Comparison of ENCODE assay signal across 9 cellular contexts in genomic region chrX:152635941-152636340, GRCh38. TPM values are rescaled to one million over a fixed set of nuclear protein-coding genes. Genes with fewer than 3 reads are reported as not detected.
DNase-seq lines count a peak whose midpoint lies in the region; ATAC-seq and TF ChIP-seq lines count a peak whose summit lies in the region.
"Had no signal": no experiment of that assay in that cellular context is flagged by ENCODE, and none has a peak within 500 bp of the region (broad histone marks: within the 10 kb centered on the region; RNA-seq: fewer than 3 reads in every experiment).

No MANE protein-coding gene starts in this region.

- H3K4me1 ChIP-seq in KMS-11 (ENCODE audit: low read depth, poor library complexity, severe bottlenecking) (no peaks in the 10 kb centered on the region), thyroid gland (peaks cover 0 to 5% of the 10 kb centered on the region in 2 donors)

- intact Hi-C loops in activated CD8-positive, alpha-beta T cell treated with anti-CD3 and anti-CD28 coated beads for 36 hours (cut with micrococcal nuclease): no loop called here
- intact Hi-C loops in thyroid gland (cut with DNase I): loop anchor here (5.0 kb wide), 1 partner anchor 889 kb away; no protein-coding TSS in a partner anchor

- no peak for ATAC-seq in activated CD8-positive, alpha-beta T cell treated with anti-CD3 and anti-CD28 coated beads for 36 hours
- ATAC-seq in activated CD8-positive, alpha-beta T cell treated with anti-CD3 and anti-CD28 coated beads, Interleukin-2, amount 10 ng/mL, durations not matched to agents 7 days and 5 days: no peak
- peak; percentile 82 for ATAC-seq in SK-N-SH treated with all-trans-retinoic acid at 6 μM for 48 hours
- ATAC-seq in GM18870 (IDR thresholded peaks at IDR 0.05; ENCODE audit: unreplicated experiment): no peak

- no peaks in the 10 kb centered on the region for H3K4me1 Mint-ChIP-seq in activated CD8-positive, alpha-beta T cell treated with anti-CD3 and anti-CD28 coated beads for 36 hours (ENCODE audit: low read depth)
- no peaks in the 10 kb centered on the region for H3K4me1 Mint-ChIP-seq in activated CD8-positive, alpha-beta T cell treated with anti-CD3 and anti-CD28 coated beads, Interleukin-2, amount 10 ng/mL, durations not matched to agents 7 days and 5 days (ENCODE audit: low read depth)

- H3K4me3 ChIP-seq in KMS-11 (IDR thresholded peaks at IDR 0.05; ENCODE audit: insufficient read depth, low read depth, low read length): no peak overlapping the region
- H3K4me3 ChIP-seq in thyroid gland (replicated peaks in 1 of 3): no peak overlapping the region

- WGBS in thyroid gland, 2 donors: 4 to 6% methylated on average over 7 of the region's 7 CpGs

- CTCF ChIA-PET in activated CD8-positive, alpha-beta T cell treated with anti-CD3 and anti-CD28 coated beads for 36 hours (lab: Charles Lee): interaction anchor here (1.7 kb wide), 1 partner anchor 11 kb away, joined by 5 read pairs; no protein-coding TSS in a partner anchor
- CTCF ChIA-PET in activated CD8-positive, alpha-beta T cell treated with anti-CD3 and anti-CD28 coated beads, Interleukin-2, amount 10 ng/mL, durations not matched to agents 7 days and 5 days (lab: Charles Lee): no interaction called here

- no peaks in the 10 kb centered on the region for H3K27me3 ChIP-seq in KMS-11 (ENCODE audit: insufficient read depth, low read depth)
- H3K27me3 ChIP-seq in thyroid gland: no peaks in the 10 kb centered on the region

- H3K27ac ChIP-seq in KMS-11 (no peak overlapping the region), thyroid gland (no peak overlapping the region)

- H3K9ac ChIP-seq in KMS-11: no peak overlapping the region

- peaks cover 15% of the 10 kb centered on the region for H3K27me3 Mint-ChIP-seq in activated CD8-positive, alpha-beta T cell treated with anti-CD3 and anti-CD28 coated beads for 36 hours
- H3K27me3 Mint-ChIP-seq in activated CD8-positive, alpha-beta T cell treated with anti-CD3 and anti-CD28 coated beads, Interleukin-2, amount 10 ng/mL, durations not matched to agents 7 days and 5 days (ENCODE audit: low read depth): peaks cover 20% of the 10 kb centered on the region

- peak; percentile 9 for DNase-seq in activated CD8-positive, alpha-beta T cell treated with anti-CD3 and anti-CD28 coated beads for 36 hours
- no peak for DNase-seq in activated CD8-positive, alpha-beta T cell treated with anti-CD3 and anti-CD28 coated beads, Interleukin-2, amount 10 ng/mL, durations not matched to agents 7 days and 5 days
- DNase-seq in glomerular visceral epithelial cell (ENCODE audit: extremely low spot score) (peak; percentile 9), thyroid gland (peak; percentile 51 to 52), NOMO-1 treated with DMSO at 0.1 percent for 48 hours (lab: John Stamatoyannopoulos, UW; ENCODE audit: unreplicated experiment) (no peak)
- DNase-seq: activated naive CD8-positive, alpha-beta T cell treated with anti-CD3 and anti-CD28 coated beads, Interleukin-2, amount 10 ng/mL, durations not matched to agents 7 days and 5 days had no signal

- no peaks in the 10 kb centered on the region for H4K20me1 ChIP-seq in KMS-11 (ENCODE audit: insufficient read depth)

- no peak overlapping the region for H3K4me2 ChIP-seq in KMS-11

- H3K9me3 ChIP-seq in thyroid gland: no peaks in the 10 kb centered on the region

- TF ChIP-seq CTCF in activated CD8-positive, alpha-beta T cell treated with anti-CD3 and anti-CD28 coated beads for 36 hours (IDR thresholded peaks at IDR 0.05): no peak
- TF ChIP-seq CTCF in KMS-11 (conservative IDR thresholded peaks at IDR 0.05; ENCODE audit: low read depth, low read length): peak; percentile 47
- TF ChIP-seq CTCF in thyroid gland (IDR thresholded peaks at IDR 0.05): peak; percentile 10 to 60 (median 38)

- H3K36me3 ChIP-seq in KMS-11 (ENCODE audit: insufficient read depth) (no peaks in the 10 kb centered on the region), thyroid gland (no peaks in the 10 kb centered on the region)

- H3K36me3 Mint-ChIP-seq in activated CD8-positive, alpha-beta T cell treated with anti-CD3 and anti-CD28 coated beads for 36 hours (ENCODE audit: low read depth): no peaks in the 10 kb centered on the region
- H3K36me3 Mint-ChIP-seq in activated CD8-positive, alpha-beta T cell treated with anti-CD3 and anti-CD28 coated beads, Interleukin-2, amount 10 ng/mL, durations not matched to agents 7 days and 5 days (ENCODE audit: low read depth): no peaks in the 10 kb centered on the region
- H3K36me3 Mint-ChIP-seq: activated naive CD8-positive, alpha-beta T cell treated with anti-CD3 and anti-CD28 coated beads, Interleukin-2, amount 10 ng/mL, durations not matched to agents 7 days and 5 days had no signal

- no peak overlapping the region for H3K27ac Mint-ChIP-seq in activated CD8-positive, alpha-beta T cell treated with anti-CD3 and anti-CD28 coated beads for 36 hours
- no peak overlapping the region for H3K27ac Mint-ChIP-seq in activated CD8-positive, alpha-beta T cell treated with anti-CD3 and anti-CD28 coated beads, Interleukin-2, amount 10 ng/mL, durations not matched to agents 7 days and 5 days
- H3K27ac Mint-ChIP-seq: activated naive CD8-positive, alpha-beta T cell treated with anti-CD3 and anti-CD28 coated beads, Interleukin-2, amount 10 ng/mL, durations not matched to agents 7 days and 5 days had no signal

- no peak overlapping the region for H2AFZ ChIP-seq in KMS-11 (ENCODE audit: low read depth)

- no peak for TF ChIP-seq POLR2A in thyroid gland (IDR thresholded peaks at IDR 0.05)

- no peaks in the 10 kb centered on the region for H3K79me2 ChIP-seq in KMS-11 (ENCODE audit: insufficient read depth, low read depth)

- POLR2A ChIA-PET in activated CD8-positive, alpha-beta T cell treated with anti-CD3 and anti-CD28 coated beads for 36 hours (lab: Charles Lee): no interaction called here
- POLR2A ChIA-PET in activated CD8-positive, alpha-beta T cell treated with anti-CD3 and anti-CD28 coated beads, Interleukin-2, amount 10 ng/mL, durations not matched to agents 7 days and 5 days (lab: Charles Lee): no interaction called here

- H3K9me3 Mint-ChIP-seq in activated CD8-positive, alpha-beta T cell treated with anti-CD3 and anti-CD28 coated beads for 36 hours: no peaks in the 10 kb centered on the region
- no peaks in the 10 kb centered on the region for H3K9me3 Mint-ChIP-seq in activated CD8-positive, alpha-beta T cell treated with anti-CD3 and anti-CD28 coated beads, Interleukin-2, amount 10 ng/mL, durations not matched to agents 7 days and 5 days (ENCODE audit: insufficient read depth)
- H3K9me3 Mint-ChIP-seq: activated naive CD8-positive, alpha-beta T cell treated with anti-CD3 and anti-CD28 coated beads, Interleukin-2, amount 10 ng/mL, durations not matched to agents 7 days and 5 days had no signal

- no peak overlapping the region for H3K4me3 Mint-ChIP-seq in activated CD8-positive, alpha-beta T cell treated with anti-CD3 and anti-CD28 coated beads for 36 hours
- H3K4me3 Mint-ChIP-seq in activated CD8-positive, alpha-beta T cell treated with anti-CD3 and anti-CD28 coated beads, Interleukin-2, amount 10 ng/mL, durations not matched to agents 7 days and 5 days: no peak overlapping the region
- H3K4me3 Mint-ChIP-seq: activated naive CD8-positive, alpha-beta T cell treated with anti-CD3 and anti-CD28 coated beads, Interleukin-2, amount 10 ng/mL, durations not matched to agents 7 days and 5 days had no signal

TF ChIP-seq in SK-N-SH treated with all-trans-retinoic acid at 6 μM for 48 hours, 23 proteins besides CTCF, POLR2A, EP300 and RAD21:
- TF ChIP-seq TOX (CRISPR knock-in tag; IDR thresholded peaks at IDR 0.05; ENCODE audit: borderline replicate concordance): no peak
- TF ChIP-seq ARNTL (CRISPR knock-in tag; IDR thresholded peaks at IDR 0.05; ENCODE audit: borderline replicate concordance, low read depth): no peak
- TF ChIP-seq CSDC2 (CRISPR knock-in tag; IDR thresholded peaks at IDR 0.05): no peak

RNA-seq across cellular contexts. Expression of gene GABRQ, which starts 1.8 kb away (rescaled TPM):
- not detected for total RNA-seq in activated CD8-positive, alpha-beta T cell treated with anti-CD3 and anti-CD28 coated beads for 36 hours
- total RNA-seq in activated CD8-positive, alpha-beta T cell treated with anti-CD3 and anti-CD28 coated beads, Interleukin-2, amount 10 ng/mL, durations not matched to agents 7 days and 5 days: not detected
- total RNA-seq in thyroid gland: under 1 TPM in 3 of 4 donors, not detected in 1; under 0.01 to 0.15 (median 0.13) TPM
- total RNA-seq: activated naive CD8-positive, alpha-beta T cell treated with anti-CD3 and anti-CD28 coated beads, Interleukin-2, amount 10 ng/mL, durations not matched to agents 7 days and 5 days had no signal

Comparison
In these comparisons a context has a peak if more than half of its experiments do, and no peak if none do; other contexts are left out.
1. DNase-seq: peak in activated CD8-positive, alpha-beta T cell treated with anti-CD3 and anti-CD28 coated beads for 36 hours (single experiment), glomerular visceral epithelial cell (single experiment) and thyroid gland (2 of 2); none in activated CD8-positive, alpha-beta T cell treated with anti-CD3 and anti-CD28 coated beads, Interleukin-2, amount 10 ng/mL, durations not matched to agents 7 days and 5 days (single experiment) and NOMO-1 treated with DMSO at 0.1 percent for 48 hours (single experiment).